16 cellular contexts compared by ENCODE assay signal in the genomic region with DNA sequence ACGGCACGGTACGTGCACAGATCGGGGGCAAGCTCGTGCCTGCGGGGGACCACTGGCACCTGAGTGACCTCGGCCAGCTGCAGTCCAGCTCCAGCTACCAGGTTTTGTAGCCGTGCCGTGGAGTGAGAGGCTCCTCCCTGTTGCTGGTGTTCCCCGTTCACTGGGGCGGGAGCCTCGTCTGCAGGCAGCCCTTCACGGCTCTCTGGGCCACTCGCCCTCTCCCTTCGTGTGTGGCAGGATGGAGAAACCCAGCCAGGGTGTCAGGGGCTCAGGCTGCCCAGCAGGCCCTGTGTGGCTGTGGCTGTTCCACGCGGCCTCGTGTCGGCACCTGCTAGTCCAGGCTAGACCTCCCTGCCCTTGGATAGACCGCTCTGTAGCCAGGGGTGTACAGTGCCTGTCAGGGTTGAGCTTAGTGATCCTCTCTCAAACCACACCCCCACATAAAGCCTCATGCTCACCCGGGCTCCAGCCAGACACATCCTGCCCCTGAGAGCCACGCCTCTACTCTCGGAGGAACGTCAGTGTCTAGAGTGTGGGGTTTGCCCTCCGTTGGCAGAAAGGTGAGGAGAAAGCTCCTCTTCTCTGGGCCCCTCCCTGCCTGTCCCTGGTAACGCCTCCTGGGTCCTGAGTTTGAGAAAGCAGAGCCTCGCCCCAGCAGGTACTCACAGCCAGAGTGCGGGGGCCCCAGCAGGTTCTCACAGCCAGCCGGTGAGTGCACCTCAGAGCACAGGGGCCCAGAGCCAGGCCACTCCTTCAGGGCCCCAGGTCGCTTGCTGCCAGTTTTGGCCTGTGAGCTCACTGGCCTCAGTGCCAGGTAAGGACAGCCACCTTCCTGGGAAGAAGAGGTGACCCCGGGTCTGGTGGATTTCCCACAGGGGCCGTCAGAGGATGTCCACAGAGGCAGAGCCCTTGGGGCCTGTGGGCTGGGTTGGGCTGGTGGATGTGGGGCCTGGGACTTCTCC.
"Had no signal": no experiment of that assay in that cellular context is flagged by ENCODE, and none has a peak within 500 bp of the region (broad histone marks: within the 10 kb centered on the region; RNA-seq: fewer than 3 reads in every experiment).

No MANE protein-coding gene starts in this region.

- H3K9me3 ChIP-seq: psoas muscle, sigmoid colon had no signal

- H3K27ac Mint-ChIP-seq: activated CD4-positive, alpha-beta T cell treated with anti-CD3 and anti-CD28 coated beads, Interleukin-2, amount 10 ng/mL, durations not matched to agents 24 days and 14 days; activated T-helper 1 cell treated with anti-CD3 and anti-CD28 coated beads, Interleukin-12 subunit alpha, Interleukin-12 subunit beta, Interleukin-2, Interleukin-4 antibody, amounts not matched to agents 30 ng/mL and 10 ng/mL and 1 ng/mL, durations not matched to agents 14 hours and 24 hours and 36 hours; naive thymus-derived CD4-positive, alpha-beta T cell; T-cell had no signal

- DNase-seq: activated CD4-positive, alpha-beta T cell treated with anti-CD3 and anti-CD28 coated beads, Interleukin-2, amount 10 ng/mL, durations not matched to agents 24 days and 14 days; activated naive CD4-positive, alpha-beta T cell; caudate nucleus; effector memory CD8-positive, alpha-beta T cell; hypothalamus; left cardiac atrium; naive thymus-derived CD4-positive, alpha-beta T cell; psoas muscle; sigmoid colon; stimulated activated CD4-positive, alpha-beta T cell treated with anti-CD3 and anti-CD28 coated beads, Interleukin-12 subunit alpha, Interleukin-12 subunit beta, amount 100 ng/mL, for 4 hours; stimulated activated naive CD8-positive, alpha-beta T cell treated with anti-CD3 and anti-CD28 coated beads, Interleukin-15, Interleukin-2, amounts not matched to agents 100 U/mL and 50 U/mL, for 24 hours; T-cell; WERI-Rb-1 had no signal

- H3K27ac ChIP-seq: coronary artery, psoas muscle, sigmoid colon, WERI-Rb-1 had no signal

- H3K4me3 ChIP-seq: coronary artery, lung, psoas muscle, sigmoid colon had no signal

- H3K4me3 Mint-ChIP-seq: activated CD4-positive, alpha-beta T cell treated with anti-CD3 and anti-CD28 coated beads, Interleukin-2, amount 10 ng/mL, durations not matched to agents 24 days and 14 days; activated T-helper 1 cell treated with anti-CD3 and anti-CD28 coated beads, Interleukin-12 subunit alpha, Interleukin-12 subunit beta, Interleukin-2, Interleukin-4 antibody, amounts not matched to agents 30 ng/mL and 10 ng/mL and 1 ng/mL, durations not matched to agents 14 hours and 24 hours and 36 hours; effector memory CD8-positive, alpha-beta T cell; naive thymus-derived CD4-positive, alpha-beta T cell; T-cell had no signal

- H3K27me3 Mint-ChIP-seq: activated CD4-positive, alpha-beta T cell treated with anti-CD3 and anti-CD28 coated beads, Interleukin-2, amount 10 ng/mL, durations not matched to agents 24 days and 14 days; effector memory CD8-positive, alpha-beta T cell; naive thymus-derived CD4-positive, alpha-beta T cell; T-cell had no signal

- H3K4me1 ChIP-seq: psoas muscle, sigmoid colon had no signal

- ATAC-seq: effector memory CD8-positive, alpha-beta T cell; left cardiac atrium; naive thymus-derived CD4-positive, alpha-beta T cell; psoas muscle; stimulated activated naive CD8-positive, alpha-beta T cell treated with anti-CD3 and anti-CD28 coated beads, Interleukin-15, Interleukin-2, amounts not matched to agents 100 U/mL and 50 U/mL, for 24 hours; T-cell had no signal

- H3K27me3 ChIP-seq: sigmoid colon had no signal

- H3K9me3 Mint-ChIP-seq: activated CD4-positive, alpha-beta T cell treated with anti-CD3 and anti-CD28 coated beads, Interleukin-2, amount 10 ng/mL, durations not matched to agents 24 days and 14 days; activated T-helper 1 cell treated with anti-CD3 and anti-CD28 coated beads, Interleukin-12 subunit alpha, Interleukin-12 subunit beta, Interleukin-2, Interleukin-4 antibody, amounts not matched to agents 30 ng/mL and 10 ng/mL and 1 ng/mL, durations not matched to agents 14 hours and 24 hours and 36 hours; effector memory CD8-positive, alpha-beta T cell; naive thymus-derived CD4-positive, alpha-beta T cell; T-cell had no signal

- H3K4me1 Mint-ChIP-seq: activated CD4-positive, alpha-beta T cell treated with anti-CD3 and anti-CD28 coated beads, Interleukin-2, amount 10 ng/mL, durations not matched to agents 24 days and 14 days; T-cell had no signal
